Comparison of ENCODE assay signal across 8 cellular contexts in the genomic region with DNA sequence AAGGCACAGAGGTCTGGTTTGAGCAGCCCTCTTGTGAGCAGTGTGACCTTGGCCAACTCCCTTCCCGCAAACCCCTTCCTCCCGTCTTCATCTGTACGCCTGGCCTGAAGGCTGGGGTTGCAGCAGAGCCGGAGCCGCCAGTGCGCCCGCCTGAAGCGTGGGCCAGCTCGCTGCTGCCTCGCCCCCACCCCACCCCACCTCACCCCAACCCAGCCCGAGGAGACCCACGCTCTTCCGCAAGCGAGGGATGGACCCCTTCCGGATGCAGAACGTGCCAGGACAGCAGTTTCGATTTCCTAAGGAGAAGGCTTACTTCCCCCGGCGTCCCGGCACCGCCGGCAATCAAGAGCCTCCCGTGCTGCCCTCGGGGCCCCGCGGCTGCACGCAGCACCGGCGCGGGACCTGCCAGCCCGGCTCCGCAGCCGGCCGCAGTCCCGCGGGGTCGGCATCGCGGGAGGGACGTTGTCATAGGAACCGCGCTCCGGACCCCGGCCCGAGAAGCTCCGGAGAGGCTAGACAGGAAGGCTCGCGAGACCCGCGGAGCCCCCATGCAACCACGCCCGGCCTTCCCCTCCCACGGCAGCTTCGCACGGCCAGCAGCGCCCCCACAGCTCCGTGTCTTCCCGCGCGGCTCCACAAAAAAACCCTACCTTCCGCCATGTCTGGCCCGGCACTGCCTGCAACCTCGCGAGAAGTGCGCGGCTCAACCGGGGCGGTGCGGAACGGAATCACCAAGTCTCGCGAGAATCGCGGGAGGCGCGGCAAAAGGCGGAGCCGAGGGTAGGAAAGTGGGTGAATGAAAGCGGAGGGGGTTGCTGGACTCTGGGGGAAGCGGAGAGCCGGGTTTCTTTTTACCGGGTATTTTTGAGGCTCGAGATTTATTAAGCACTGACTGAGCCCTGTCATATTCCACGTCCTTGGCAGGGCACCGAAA. TPM values are rescaled to one million over a fixed set of nuclear protein-coding genes. Genes with fewer than 3 reads are reported as not detected.
DNase-seq lines count a peak whose midpoint lies in the region; ATAC-seq lines count a peak whose summit lies in the region.

A gene with protein sequence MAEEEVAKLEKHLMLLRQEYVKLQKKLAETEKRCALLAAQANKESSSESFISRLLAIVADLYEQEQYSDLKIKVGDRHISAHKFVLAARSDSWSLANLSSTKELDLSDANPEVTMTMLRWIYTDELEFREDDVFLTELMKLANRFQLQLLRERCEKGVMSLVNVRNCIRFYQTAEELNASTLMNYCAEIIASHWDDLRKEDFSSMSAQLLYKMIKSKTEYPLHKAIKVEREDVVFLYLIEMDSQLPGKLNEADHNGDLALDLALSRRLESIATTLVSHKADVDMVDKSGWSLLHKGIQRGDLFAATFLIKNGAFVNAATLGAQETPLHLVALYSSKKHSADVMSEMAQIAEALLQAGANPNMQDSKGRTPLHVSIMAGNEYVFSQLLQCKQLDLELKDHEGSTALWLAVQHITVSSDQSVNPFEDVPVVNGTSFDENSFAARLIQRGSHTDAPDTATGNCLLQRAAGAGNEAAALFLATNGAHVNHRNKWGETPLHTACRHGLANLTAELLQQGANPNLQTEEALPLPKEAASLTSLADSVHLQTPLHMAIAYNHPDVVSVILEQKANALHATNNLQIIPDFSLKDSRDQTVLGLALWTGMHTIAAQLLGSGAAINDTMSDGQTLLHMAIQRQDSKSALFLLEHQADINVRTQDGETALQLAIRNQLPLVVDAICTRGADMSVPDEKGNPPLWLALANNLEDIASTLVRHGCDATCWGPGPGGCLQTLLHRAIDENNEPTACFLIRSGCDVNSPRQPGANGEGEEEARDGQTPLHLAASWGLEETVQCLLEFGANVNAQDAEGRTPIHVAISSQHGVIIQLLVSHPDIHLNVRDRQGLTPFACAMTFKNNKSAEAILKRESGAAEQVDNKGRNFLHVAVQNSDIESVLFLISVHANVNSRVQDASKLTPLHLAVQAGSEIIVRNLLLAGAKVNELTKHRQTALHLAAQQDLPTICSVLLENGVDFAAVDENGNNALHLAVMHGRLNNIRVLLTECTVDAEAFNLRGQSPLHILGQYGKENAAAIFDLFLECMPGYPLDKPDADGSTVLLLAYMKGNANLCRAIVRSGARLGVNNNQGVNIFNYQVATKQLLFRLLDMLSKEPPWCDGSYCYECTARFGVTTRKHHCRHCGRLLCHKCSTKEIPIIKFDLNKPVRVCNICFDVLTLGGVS (minus strand): TSS at position 698 of the 934 bp plus-strand sequence. CDS start 38 bp downstream, at position 660.

- peaks cover 41% of the 10 kb centered on the region for H3K4me1 Mint-ChIP-seq in activated CD8-positive, alpha-beta memory T cell treated with anti-CD3 and anti-CD28 coated beads, Interleukin-2, amount 10 ng/mL, durations not matched to agents 7 days and 5 days

- H4K5ac ChIP-seq in mesendoderm (ENCODE audit: low read length): no peak within 1 kb of the TSS

- peak within 1 kb of the TSS; percentile 93 for H3K56ac ChIP-seq in mesendoderm (ENCODE audit: low read length)

- H3K36me3 ChIP-seq in HUES48 (ENCODE audit: control insufficient read depth, insufficient read depth, low read length) (peaks cover 21% of the 10 kb centered on the region), NT2/D1 (ENCODE audit: insufficient read depth, insufficient read length, low read length) (peaks cover 39% of the 10 kb centered on the region), endocrine pancreas (ENCODE audit: control insufficient read depth, insufficient read depth, low read length) (peaks cover 4% of the 10 kb centered on the region), mesendoderm (ENCODE audit: control insufficient read depth, insufficient read depth, low read length) (no peaks in the 10 kb centered on the region)

- ATAC-seq in GM21367 (IDR thresholded peaks at IDR 0.05; ENCODE audit: unreplicated experiment): peak; percentile 87
- peak; percentile 95 for ATAC-seq in activated CD8-positive, alpha-beta memory T cell treated with anti-CD3 and anti-CD28 coated beads, Interleukin-2, amount 10 ng/mL, durations not matched to agents 7 days and 5 days

- peaks cover 21% of the 10 kb centered on the region for H3K79me1 ChIP-seq in mesendoderm (ENCODE audit: low read length)

- H2AK5ac ChIP-seq in mesendoderm (ENCODE audit: low read length): no peak within 1 kb of the TSS

- H2BK120ac ChIP-seq in mesendoderm (ENCODE audit: low read depth, low read length): no peak within 1 kb of the TSS

- no peak within 1 kb of the TSS for H2BK5ac ChIP-seq in mesendoderm (ENCODE audit: low read length)

- no peak within 1 kb of the TSS for H2BK15ac ChIP-seq in mesendoderm (replicated peaks; ENCODE audit: low read depth)

- H3K4me3 ChIP-seq in HUES48 (ENCODE audit: low read depth, low read length) (peak within 1 kb of the TSS; percentile 99), NT2/D1 (ENCODE audit: insufficient read length, low read depth) (peak within 1 kb of the TSS; percentile 87), endocrine pancreas (ENCODE audit: control insufficient read depth, insufficient read depth, low read length) (peak within 1 kb of the TSS; percentile 81), mesendoderm (ENCODE audit: low read length) (peak within 1 kb of the TSS; percentile 72)

- H3K27ac ChIP-seq in HUES48 (ENCODE audit: low read depth, low read length) (peak within 1 kb of the TSS; percentile 85), mesendoderm (ENCODE audit: low read depth, low read length) (peak within 1 kb of the TSS; percentile 42)

- peaks cover 8% of the 10 kb centered on the region for H3K9me3 Mint-ChIP-seq in activated CD8-positive, alpha-beta memory T cell treated with anti-CD3 and anti-CD28 coated beads, Interleukin-2, amount 10 ng/mL, durations not matched to agents 7 days and 5 days (ENCODE audit: low read depth)

- H3K79me2 ChIP-seq in mesendoderm (ENCODE audit: control insufficient read depth, insufficient read depth, low read length): peaks cover 44% of the 10 kb centered on the region

- peak; percentile 71 for DNase-seq in CMK (ENCODE audit: low read depth)
- DNase-seq in NT2/D1 (ENCODE audit: low read depth, low spot score): peak; percentile 79
- DNase-seq in activated CD8-positive, alpha-beta memory T cell treated with anti-CD3 and anti-CD28 coated beads, Interleukin-2, amount 10 ng/mL, durations not matched to agents 7 days and 5 days: peak; percentile 98
- peak; percentile 96 for DNase-seq in mesendoderm
- DNase-seq in stimulated activated CD8-positive, alpha-beta memory T cell treated with anti-CD3 and anti-CD28 coated beads, Interleukin-12 subunit alpha, Interleukin-12 subunit beta, amount 100 ng/mL, for 4 hours (ENCODE audit: low read depth): peak; percentile 95

- H3K27ac Mint-ChIP-seq in activated CD8-positive, alpha-beta memory T cell treated with anti-CD3 and anti-CD28 coated beads, Interleukin-2, amount 10 ng/mL, durations not matched to agents 7 days and 5 days: peak within 1 kb of the TSS; percentile 89

- no peaks in the 10 kb centered on the region for H3K27me3 Mint-ChIP-seq in activated CD8-positive, alpha-beta memory T cell treated with anti-CD3 and anti-CD28 coated beads, Interleukin-2, amount 10 ng/mL, durations not matched to agents 7 days and 5 days

- peak within 1 kb of the TSS; percentile 80 for H3K4me3 Mint-ChIP-seq in activated CD8-positive, alpha-beta memory T cell treated with anti-CD3 and anti-CD28 coated beads, Interleukin-2, amount 10 ng/mL, durations not matched to agents 7 days and 5 days

- peaks cover 46% of the 10 kb centered on the region for H3K36me3 Mint-ChIP-seq in activated CD8-positive, alpha-beta memory T cell treated with anti-CD3 and anti-CD28 coated beads, Interleukin-2, amount 10 ng/mL, durations not matched to agents 7 days and 5 days

- H3K9me3 ChIP-seq in HUES48 (ENCODE audit: control insufficient read depth, insufficient read depth, low read length) (peaks cover 8% of the 10 kb centered on the region), NT2/D1 (ENCODE audit: insufficient read depth, low read length) (peaks cover 27% of the 10 kb centered on the region), endocrine pancreas (ENCODE audit: control insufficient read depth, low read length) (no peaks in the 10 kb centered on the region)

- no CpG with 5 or more reads among the region's 85 CpGs for WGBS in mesendoderm (ENCODE audit: extremely low coverage, insufficient coverage, low lambda C conversion rate)

- H3K4me2 ChIP-seq in mesendoderm (ENCODE audit: low read length): peak within 1 kb of the TSS; percentile 98

- no peak within 1 kb of the TSS for H3K4ac ChIP-seq in mesendoderm (ENCODE audit: low read depth, low read length)

- H3K18ac ChIP-seq in mesendoderm (ENCODE audit: low read length): peak within 1 kb of the TSS; percentile 77

- H3K27me3 ChIP-seq in HUES48 (ENCODE audit: control insufficient read depth, insufficient read depth, low read length) (no peaks in the 10 kb centered on the region), NT2/D1 (ENCODE audit: insufficient read depth, insufficient read length) (no peaks in the 10 kb centered on the region), endocrine pancreas (ENCODE audit: control insufficient read depth, insufficient read depth, low read length) (no peaks in the 10 kb centered on the region), mesendoderm (ENCODE audit: insufficient read depth, low read length, poor library complexity) (no peaks in the 10 kb centered on the region)

- CTCF ChIA-PET in activated CD8-positive, alpha-beta memory T cell treated with anti-CD3 and anti-CD28 coated beads, Interleukin-2, amount 10 ng/mL, durations not matched to agents 7 days and 5 days (lab: Charles Lee): interaction anchor here (0.7 to 3.8 kb wide), 9 partner anchors 9 to 147 kb away, joined by 3 to 28 read pairs (median 4); no protein-coding TSS in a partner anchor

- H4K8ac ChIP-seq in mesendoderm (ENCODE audit: low read depth, low read length): no peak within 1 kb of the TSS

- H3K23ac ChIP-seq in mesendoderm (ENCODE audit: low read length): peak within 1 kb of the TSS; percentile 83

- H3K9ac ChIP-seq in HUES48 (ENCODE audit: low read depth, low read length): peak within 1 kb of the TSS; percentile 89
- H3K9ac ChIP-seq in NT2/D1 (ENCODE audit: insufficient read length, low read depth): peak within 1 kb of the TSS; percentile 94
- peak within 1 kb of the TSS; percentile 94 for H3K9ac ChIP-seq in endocrine pancreas (ENCODE audit: control insufficient read depth, insufficient read depth, low read length)
- H3K9ac ChIP-seq in mesendoderm (ENCODE audit: low read length): peak within 1 kb of the TSS; percentile 92

- H3K4me1 ChIP-seq in HUES48 (ENCODE audit: control insufficient read depth, insufficient read depth, low read length): peaks cover 14% of the 10 kb centered on the region
- peaks cover 10% of the 10 kb centered on the region for H3K4me1 ChIP-seq in NT2/D1 (ENCODE audit: insufficient read depth, insufficient read length)
- no peaks in the 10 kb centered on the region for H3K4me1 ChIP-seq in endocrine pancreas (ENCODE audit: control insufficient read depth, insufficient read depth, low read length)
- peaks cover 6% of the 10 kb centered on the region for H3K4me1 ChIP-seq in mesendoderm (ENCODE audit: control insufficient read depth, low read depth, low read length)

RNA-seq across cellular contexts. Expression of the gene that starts here (rescaled TPM):
- 100 to 1,000 TPM in 1 of 2 experiments, 10 to 100 TPM in 1; 63.8 to 103 TPM for total RNA-seq in activated CD8-positive, alpha-beta memory T cell treated with anti-CD3 and anti-CD28 coated beads, Interleukin-2, amount 10 ng/mL, durations not matched to agents 7 days and 5 days
- 14.5 TPM for polyA plus RNA-seq in mesendoderm (2013, experiment 1 of 2)
- 14.8 TPM for polyA plus RNA-seq in mesendoderm (2013, experiment 2 of 2)

Comparison
In these comparisons a context has a peak if more than half of its experiments do, and no peak if none do; other contexts are left out.
1. Peak in every context shown above with its lines: DNase-seq, ATAC-seq, H3K4me3 ChIP-seq and H3K27ac ChIP-seq.